ENCODE assay signal across 9 cellular contexts in the genomic region with DNA sequence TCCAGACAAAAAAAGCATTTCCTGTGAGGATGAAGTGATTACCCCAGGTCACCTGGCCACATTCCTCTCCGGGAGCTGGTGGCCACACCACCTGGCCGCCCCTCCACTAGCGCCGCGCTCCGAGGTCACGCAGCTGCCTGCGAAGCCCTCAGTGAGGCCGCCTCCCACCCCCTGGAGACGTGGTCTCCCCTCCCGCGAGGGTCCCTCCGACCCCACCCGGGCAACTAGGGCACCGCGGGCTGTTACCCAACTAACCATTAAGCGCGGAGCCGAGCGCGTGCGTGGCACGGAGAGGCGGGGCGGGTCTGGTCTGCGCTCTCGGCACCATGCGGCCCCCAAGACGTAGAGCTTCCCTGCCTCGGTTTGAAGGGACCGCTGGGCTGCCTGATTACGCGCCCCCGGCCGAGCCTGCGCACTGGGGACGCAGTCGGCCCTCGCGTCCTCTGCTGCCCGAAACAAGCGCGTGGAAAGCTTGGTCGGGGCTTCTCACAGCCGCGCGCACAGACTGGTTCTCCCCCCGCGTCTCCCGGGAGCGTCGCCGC.
DNase-seq lines count a peak whose midpoint lies in the region; ATAC-seq, FAIRE-seq and TF ChIP-seq lines count a peak whose summit lies in the region.
"Had no signal": no experiment of that assay in that cellular context is flagged by ENCODE, and none has a peak within 500 bp of the region (broad histone marks: within the 10 kb centered on the region; RNA-seq: fewer than 3 reads in every experiment).

No MANE protein-coding gene starts in this region.

- H3K4me3 Mint-ChIP-seq in stimulated activated memory B cell treated with anti-CD40 and anti-IgM and Interleukin-4, amounts not matched to agents 10 μg/mL and 1 μg/mL and 100 μg/mL, for 72 hours = peak overlapping the region; percentile 65

- TF ChIP-seq CTCF in bronchial epithelial cell (IDR thresholded peaks at IDR 0.05; ENCODE audit: insufficient read depth, low read length, severe bottlenecking) = no peak

- no peaks in the 10 kb centered on the region for H3K36me3 Mint-ChIP-seq in stimulated activated memory B cell treated with anti-CD40 and anti-IgM and Interleukin-4, amounts not matched to agents 10 μg/mL and 1 μg/mL and 100 μg/mL, for 72 hours

- no peaks in the 10 kb centered on the region for H3K36me3 ChIP-seq in bronchial epithelial cell (ENCODE audit: control insufficient read depth, insufficient read depth, low read length)

- FAIRE-seq in bronchial epithelial cell (lab: Jason Lieb, UNC) = no peak

- ATAC-seq in stimulated activated memory B cell treated with anti-CD40 and anti-IgM and Interleukin-4, amounts not matched to agents 10 μg/mL and 1 μg/mL and 100 μg/mL, for 72 hours = peak; percentile 34
- ATAC-seq in HG03095 (IDR thresholded peaks at IDR 0.05; ENCODE audit: unreplicated experiment) = no peak
- ATAC-seq in GM21619 (IDR thresholded peaks at IDR 0.05; ENCODE audit: unreplicated experiment) = no peak
- ATAC-seq: HCT116 had no signal

- H3K9me3 Mint-ChIP-seq in stimulated activated memory B cell treated with anti-CD40 and anti-IgM and Interleukin-4, amounts not matched to agents 10 μg/mL and 1 μg/mL and 100 μg/mL, for 72 hours = no peaks in the 10 kb centered on the region

- DNase-seq in COLO668 (lab: John Stamatoyannopoulos, UW; ENCODE audit: unreplicated experiment) = peak; percentile 13
- DNase-seq in NCI-H1694 (lab: John Stamatoyannopoulos, UW) = peak; percentile 33
- no peak for DNase-seq in bronchial epithelial cell (ENCODE audit: low read depth)
- DNase-seq in islet precursor cell = peak; percentile 89
- DNase-seq in amniotic stem cell (lab: John Stamatoyannopoulos, UW) = no peak

- no peaks in the 10 kb centered on the region for H3K27me3 ChIP-seq in bronchial epithelial cell (ENCODE audit: control insufficient read depth, insufficient read depth, low read length)

- H3K27ac Mint-ChIP-seq in stimulated activated memory B cell treated with anti-CD40 and anti-IgM and Interleukin-4, amounts not matched to agents 10 μg/mL and 1 μg/mL and 100 μg/mL, for 72 hours = no peak overlapping the region

- peaks cover 13% of the 10 kb centered on the region for H3K4me1 Mint-ChIP-seq in stimulated activated memory B cell treated with anti-CD40 and anti-IgM and Interleukin-4, amounts not matched to agents 10 μg/mL and 1 μg/mL and 100 μg/mL, for 72 hours

- H3K4me3 ChIP-seq in bronchial epithelial cell (ENCODE audit: low read depth, low read length) = peak overlapping the region; percentile 49

- peaks cover 51% of the 10 kb centered on the region for H3K27me3 Mint-ChIP-seq in stimulated activated memory B cell treated with anti-CD40 and anti-IgM and Interleukin-4, amounts not matched to agents 10 μg/mL and 1 μg/mL and 100 μg/mL, for 72 hours

Comparison
In these comparisons a context has a peak if more than half of its experiments do, and no peak if none do; other contexts are left out.
1. DNase-seq: peak in COLO668 (single experiment), NCI-H1694 (single experiment) and islet precursor cell (single experiment); none in bronchial epithelial cell (single experiment) and amniotic stem cell (single experiment).